Comparison of ENCODE assay signal across 2 cellular contexts in the genomic region with DNA sequence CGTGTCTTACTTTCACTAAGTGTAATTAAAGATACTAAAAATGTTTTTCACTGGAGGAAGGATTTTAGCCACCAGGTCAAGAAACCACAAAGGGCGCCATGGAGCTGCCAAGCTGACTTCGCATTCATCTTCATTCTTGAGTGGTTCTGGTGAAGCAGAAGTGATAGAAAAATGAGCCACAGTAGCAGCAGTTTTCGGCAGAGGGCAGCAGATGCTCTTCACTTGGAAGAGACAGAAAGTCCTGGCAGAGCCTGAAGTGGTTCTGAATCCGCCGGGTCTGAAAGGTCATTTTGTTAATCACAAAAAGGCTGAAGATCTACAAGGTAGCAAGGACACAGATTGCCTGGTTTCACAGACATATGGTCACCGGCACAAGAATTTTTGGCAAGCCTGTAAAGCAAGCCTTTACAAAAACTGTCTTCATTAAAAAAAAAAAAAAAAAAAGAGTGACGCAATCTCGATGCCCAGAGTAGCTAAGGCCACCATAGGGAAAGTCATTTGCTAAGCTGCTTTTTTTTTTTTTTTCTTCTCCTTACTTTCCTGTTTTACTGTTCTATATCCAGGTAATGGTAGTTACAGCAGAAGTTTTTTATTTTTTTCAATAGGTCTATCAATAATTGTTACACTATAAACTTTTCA.
A peak's percentile ranks its signal among the peaks of the same experiment; 100 is the strongest.
TF ChIP-seq lines count a peak whose summit lies in the region.

No MANE protein-coding gene starts in this region.

TF ChIP-seq in IMR-90, 13 proteins besides CTCF, POLR2A, EP300 and RAD21 (continued from another document):
- no peak for TF ChIP-seq RCOR1 (IDR thresholded peaks at IDR 0.05; ENCODE audit: insufficient replicate concordance, low read length)
- TF ChIP-seq, protein P1, sequence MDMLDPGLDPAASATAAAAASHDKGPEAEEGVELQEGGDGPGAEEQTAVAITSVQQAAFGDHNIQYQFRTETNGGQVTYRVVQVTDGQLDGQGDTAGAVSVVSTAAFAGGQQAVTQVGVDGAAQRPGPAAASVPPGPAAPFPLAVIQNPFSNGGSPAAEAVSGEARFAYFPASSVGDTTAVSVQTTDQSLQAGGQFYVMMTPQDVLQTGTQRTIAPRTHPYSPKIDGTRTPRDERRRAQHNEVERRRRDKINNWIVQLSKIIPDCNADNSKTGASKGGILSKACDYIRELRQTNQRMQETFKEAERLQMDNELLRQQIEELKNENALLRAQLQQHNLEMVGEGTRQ (IDR thresholded peaks at IDR 0.05; ENCODE audit: low read depth, low read length) = no peak

TF ChIP-seq in SK-N-SH, 30 proteins besides CTCF, POLR2A, EP300 and RAD21 (continued from another document):
- no peak for TF ChIP-seq YY1 (IDR thresholded peaks at IDR 0.05; ENCODE audit: low read depth)
- 0 out of 2 replicates have a peak, but pooled peaks have one; percentile 16 for TF ChIP-seq RFX5 (IDR thresholded peaks at IDR 0.05; ENCODE audit: low read length)
- no peak for TF ChIP-seq RCOR1 (IDR thresholded peaks at IDR 0.05; ENCODE audit: low read length)
- TF ChIP-seq, protein P2, sequence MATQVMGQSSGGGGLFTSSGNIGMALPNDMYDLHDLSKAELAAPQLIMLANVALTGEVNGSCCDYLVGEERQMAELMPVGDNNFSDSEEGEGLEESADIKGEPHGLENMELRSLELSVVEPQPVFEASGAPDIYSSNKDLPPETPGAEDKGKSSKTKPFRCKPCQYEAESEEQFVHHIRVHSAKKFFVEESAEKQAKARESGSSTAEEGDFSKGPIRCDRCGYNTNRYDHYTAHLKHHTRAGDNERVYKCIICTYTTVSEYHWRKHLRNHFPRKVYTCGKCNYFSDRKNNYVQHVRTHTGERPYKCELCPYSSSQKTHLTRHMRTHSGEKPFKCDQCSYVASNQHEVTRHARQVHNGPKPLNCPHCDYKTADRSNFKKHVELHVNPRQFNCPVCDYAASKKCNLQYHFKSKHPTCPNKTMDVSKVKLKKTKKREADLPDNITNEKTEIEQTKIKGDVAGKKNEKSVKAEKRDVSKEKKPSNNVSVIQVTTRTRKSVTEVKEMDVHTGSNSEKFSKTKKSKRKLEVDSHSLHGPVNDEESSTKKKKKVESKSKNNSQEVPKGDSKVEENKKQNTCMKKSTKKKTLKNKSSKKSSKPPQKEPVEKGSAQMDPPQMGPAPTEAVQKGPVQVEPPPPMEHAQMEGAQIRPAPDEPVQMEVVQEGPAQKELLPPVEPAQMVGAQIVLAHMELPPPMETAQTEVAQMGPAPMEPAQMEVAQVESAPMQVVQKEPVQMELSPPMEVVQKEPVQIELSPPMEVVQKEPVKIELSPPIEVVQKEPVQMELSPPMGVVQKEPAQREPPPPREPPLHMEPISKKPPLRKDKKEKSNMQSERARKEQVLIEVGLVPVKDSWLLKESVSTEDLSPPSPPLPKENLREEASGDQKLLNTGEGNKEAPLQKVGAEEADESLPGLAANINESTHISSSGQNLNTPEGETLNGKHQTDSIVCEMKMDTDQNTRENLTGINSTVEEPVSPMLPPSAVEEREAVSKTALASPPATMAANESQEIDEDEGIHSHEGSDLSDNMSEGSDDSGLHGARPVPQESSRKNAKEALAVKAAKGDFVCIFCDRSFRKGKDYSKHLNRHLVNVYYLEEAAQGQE (IDR thresholded peaks at IDR 0.05; ENCODE audit: low read depth, low read length) = no peak
- no peak for TF ChIP-seq RXRA (IDR thresholded peaks at IDR 0.05; ENCODE audit: borderline replicate concordance, low read depth)
- no peak for TF ChIP-seq GABPA (IDR thresholded peaks at IDR 0.05; ENCODE audit: low read depth)
- no peak for TF ChIP-seq CHD2 (IDR thresholded peaks at IDR 0.05; ENCODE audit: low read length, partially characterized antibody)
- TF ChIP-seq JUND (IDR thresholded peaks at IDR 0.05) = no peak
- TF ChIP-seq, protein P3, sequence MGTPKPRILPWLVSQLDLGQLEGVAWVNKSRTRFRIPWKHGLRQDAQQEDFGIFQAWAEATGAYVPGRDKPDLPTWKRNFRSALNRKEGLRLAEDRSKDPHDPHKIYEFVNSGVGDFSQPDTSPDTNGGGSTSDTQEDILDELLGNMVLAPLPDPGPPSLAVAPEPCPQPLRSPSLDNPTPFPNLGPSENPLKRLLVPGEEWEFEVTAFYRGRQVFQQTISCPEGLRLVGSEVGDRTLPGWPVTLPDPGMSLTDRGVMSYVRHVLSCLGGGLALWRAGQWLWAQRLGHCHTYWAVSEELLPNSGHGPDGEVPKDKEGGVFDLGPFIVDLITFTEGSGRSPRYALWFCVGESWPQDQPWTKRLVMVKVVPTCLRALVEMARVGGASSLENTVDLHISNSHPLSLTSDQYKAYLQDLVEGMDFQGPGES (IDR thresholded peaks at IDR 0.05; ENCODE audit: low read depth, low read length) = no peak
- TF ChIP-seq MEF2A (IDR thresholded peaks at IDR 0.05; ENCODE audit: borderline replicate concordance, low read depth) = no peak
- no peak for TF ChIP-seq TAF1 (IDR thresholded peaks at IDR 0.05; ENCODE audit: borderline replicate concordance, low read depth, low read length)
- TF ChIP-seq SMC3 (IDR thresholded peaks at IDR 0.05; ENCODE audit: low read depth, low read length) = peak; percentile 76
- TF ChIP-seq, protein P1 (IDR thresholded peaks at IDR 0.05; ENCODE audit: borderline replicate concordance, low read depth, low read length) = no peak
